Comparison of ENCODE assay signal across 22 cellular contexts in genomic region chr14:33686856-33687255, GRCh38.
DNase-seq lines count a peak whose midpoint lies in the region; ATAC-seq, FAIRE-seq and TF ChIP-seq lines count a peak whose summit lies in the region.
"Had no signal": no experiment of that assay in that cellular context is flagged by ENCODE, and none has a peak within 500 bp of the region (broad histone marks: within the 10 kb centered on the region; RNA-seq: fewer than 3 reads in every experiment).

No MANE protein-coding gene starts in this region.

- no peak overlapping the region for H3K4me3 ChIP-seq in SJCRH30
- no peak overlapping the region for H3K4me3 ChIP-seq in heart left ventricle
- H3K4me3 ChIP-seq: GM23248 had no signal

- H3K9me3 Mint-ChIP-seq in HFFc6, result peaks cover 5% of the 10 kb centered on the region; the same call in 1 of the 2 replicates
- peaks cover 8 to 9% of the 10 kb centered on the region in 2 donors for H3K9me3 Mint-ChIP-seq in effector memory CD8-positive, alpha-beta T cell

- TF ChIP-seq POLR2A in heart left ventricle (IDR thresholded peaks at IDR 0.05), result no peak

- TF ChIP-seq CTCF in HFFc6 (IDR thresholded peaks at IDR 0.05), result no peak
- no peak for TF ChIP-seq CTCF in heart left ventricle (IDR thresholded peaks at IDR 0.05)

- peaks cover 33% of the 10 kb centered on the region; the same call in 1 of the 2 replicates for H3K4me1 Mint-ChIP-seq in HFFc6 (ENCODE audit: low read depth)
- no peaks in the 10 kb centered on the region for H3K4me1 Mint-ChIP-seq in effector memory CD8-positive, alpha-beta T cell (ENCODE audit: low read depth in 2 of 2)

- peaks cover 4% of the 10 kb centered on the region; the same call in 1 of the 2 replicates for H3K36me3 Mint-ChIP-seq in HFFc6 (ENCODE audit: low read depth)
- H3K36me3 Mint-ChIP-seq in effector memory CD8-positive, alpha-beta T cell (ENCODE audit: insufficient read depth), result no peaks in the 10 kb centered on the region

- ATAC-seq in effector memory CD8-positive, alpha-beta T cell (replicated peaks), result no peak
- ATAC-seq in heart left ventricle, result no peak
- ATAC-seq: Panc1 had no signal

- peak overlapping the region; percentile 69; the same call in 1 of the 2 replicates for H3K27ac Mint-ChIP-seq in HFFc6
- no peak overlapping the region for H3K27ac Mint-ChIP-seq in effector memory CD8-positive, alpha-beta T cell

- H3K27me3 ChIP-seq in SJCRH30, result no peaks in the 10 kb centered on the region
- no peaks in the 10 kb centered on the region for H3K27me3 ChIP-seq in heart left ventricle

- WGBS in heart left ventricle, 4 donors, result 89 to 94% (median 90%) methylated on average over 4 of the region's 4 CpGs

- H3K9me3 ChIP-seq in SJCRH30 (replicated peaks) (no peaks in the 10 kb centered on the region), heart left ventricle (no peaks in the 10 kb centered on the region)

- no peaks in the 10 kb centered on the region; the same call in 1 of the 2 replicates for H3K27me3 Mint-ChIP-seq in HFFc6 (ENCODE audit: insufficient read depth)
- no peaks in the 10 kb centered on the region for H3K27me3 Mint-ChIP-seq in effector memory CD8-positive, alpha-beta T cell

- DNase-seq in HFFc6 (no peak), SJCRH30 (no peak), glomerular visceral epithelial cell (ENCODE audit: extremely low spot score) (peak; percentile 48), renal cortical epithelial cell (ENCODE audit: low read depth) (peak; percentile 46), frontal cortex (ENCODE audit: low spot score in 2 of 2) (no peak), NOMO-1 (lab: John Stamatoyannopoulos, UW; ENCODE audit: unreplicated experiment in 2 of 2) (no peak), heart left ventricle (no peak)
- DNase-seq in effector memory CD8-positive, alpha-beta T cell, result no peak
- DNase-seq: DMS79, HCEC 1CT, Kasumi-1, MM.1S, NCI-H1092, NCI-H1436 treated with DMSO at 0.1 percent for 48 hours, NCI-H2029, NCI-H345, NCI-H524 treated with DMSO at 0.1 percent for 48 hours, SHP77 had no signal

- H3K4me1 ChIP-seq in SJCRH30, result peaks cover 26% of the 10 kb centered on the region
- peaks cover 0 to 11% (median 5%) of the 10 kb centered on the region in 12 donors for H3K4me1 ChIP-seq in heart left ventricle

- H3K36me3 ChIP-seq in SJCRH30, result no peaks in the 10 kb centered on the region
- H3K36me3 ChIP-seq in heart left ventricle, result no peaks in the 10 kb centered on the region

- no peak for FAIRE-seq in frontal cortex (lab: Jason Lieb, UNC)
- FAIRE-seq: G401.6 had no signal

- intact Hi-C loops in heart left ventricle (cut with DNase I), result no loop called here

- peak overlapping the region; percentile 41; the same call in 1 of the 2 replicates for H3K4me3 Mint-ChIP-seq in HFFc6
- no peak overlapping the region for H3K4me3 Mint-ChIP-seq in effector memory CD8-positive, alpha-beta T cell

- H3K27ac ChIP-seq in SJCRH30 (peak overlapping the region; percentile 47; the same call in 1 of the 2 replicates), heart left ventricle (no peak overlapping the region)
- H3K27ac ChIP-seq: C4-2B, GM23248 had no signal

Comparison
In these comparisons a context has a peak if more than half of its experiments do, and no peak if none do; other contexts are left out.
1. DNase-seq: peak in glomerular visceral epithelial cell (single experiment) and renal cortical epithelial cell (single experiment); none in HFFc6 (single experiment), SJCRH30 (0 of 2), effector memory CD8-positive, alpha-beta T cell (0 of 3), frontal cortex (0 of 2), NOMO-1 (0 of 2) and heart left ventricle (0 of 5).